Comparison of ENCODE assay signal across 8 cellular contexts in genomic region chr17:69358688-69359596, GRCh38. TPM values are rescaled to one million over a fixed set of nuclear protein-coding genes. Genes with fewer than 3 reads are reported as not detected.
DNase-seq lines count a peak whose midpoint lies in the region; ATAC-seq and TF ChIP-seq lines count a peak whose summit lies in the region.
"Had no signal": no experiment of that assay in that cellular context is flagged by ENCODE, and none has a peak within 500 bp of the region (broad histone marks: within the 10 kb centered on the region; RNA-seq: fewer than 3 reads in every experiment).

No MANE protein-coding gene starts in this region.

- DNase-seq in GM12865 (ENCODE audit: low read depth) (peak; percentile 67), H4 (ENCODE audit: low spot score) (peak; percentile 30), SK-N-DZ (ENCODE audit: low spot score) (peak; percentile 49), islet precursor cell (peak; percentile 80), vagina (ENCODE audit: extremely low spot score in 2 of 2) (no peak), aorta (no peak)
- DNase-seq: body of pancreas had no signal

- TF ChIP-seq CTCF in GM12865 (IDR thresholded peaks at IDR 0.05; ENCODE audit: insufficient read depth, low read depth, low read length, missing control alignments), result peak; percentile 42
- TF ChIP-seq CTCF in vagina (IDR thresholded peaks at IDR 0.05), result no peak

- H3K36me3 ChIP-seq in vagina (no peaks in the 10 kb centered on the region), aorta (ENCODE audit: control insufficient read depth in 1 of 2, insufficient read depth in 2 of 2, low read length in 1 of 2) (no peaks in the 10 kb centered on the region)

- H3K4me3 ChIP-seq in GM12865 (ENCODE audit: low read depth, low read length) (no peak overlapping the region), vagina (no peak overlapping the region), aorta (ENCODE audit: low read length in 2 of 2) (no peak overlapping the region)
- H3K4me3 ChIP-seq: body of pancreas had no signal

- intact Hi-C loops in vagina (cut with DNase I) (no loop called here), aorta (cut with DNase I) (no loop called here)

- WGBS in aorta, 2 donors, result 63 to 64% methylated on average over 3 of the region's 3 CpGs

- H3K27ac ChIP-seq in vagina, result no peak overlapping the region
- H3K27ac ChIP-seq in aorta (ENCODE audit: low read depth in 1 of 2, low read length in 2 of 2), result no peak overlapping the region
- H3K27ac ChIP-seq: body of pancreas had no signal

- no peaks in the 10 kb centered on the region for H3K9me3 ChIP-seq in vagina
- peaks cover 1% of the 10 kb centered on the region for H3K9me3 ChIP-seq in aorta (ENCODE audit: control insufficient read depth, low read length)
- H3K9me3 ChIP-seq: body of pancreas had no signal

- H3K4me1 ChIP-seq in vagina (no peaks in the 10 kb centered on the region), aorta (ENCODE audit: control insufficient read depth in 1 of 2, insufficient read depth in 2 of 2, low read length in 2 of 2) (no peaks in the 10 kb centered on the region)
- H3K4me1 ChIP-seq: body of pancreas had no signal

- no peaks in the 10 kb centered on the region for H3K27me3 ChIP-seq in vagina
- H3K27me3 ChIP-seq in aorta (ENCODE audit: control insufficient read depth in 1 of 2, insufficient read depth in 2 of 2, low read length in 1 of 2), result no peaks in the 10 kb centered on the region
- H3K27me3 ChIP-seq: body of pancreas had no signal

- ATAC-seq in GM21737 (IDR thresholded peaks at IDR 0.05; ENCODE audit: unreplicated experiment), result no peak
- no peak for ATAC-seq in aorta (ENCODE audit: low FRiP score)
- ATAC-seq: body of pancreas had no signal

- no peak for TF ChIP-seq POLR2A in vagina (IDR thresholded peaks at IDR 0.05)

RNA-seq across cellular contexts. Expression of gene ABCA5, which starts 32.0 kb away (rescaled TPM):
- total RNA-seq in H4 (2014; rRNA removed; shearing (Covaris generic)), result 2.6 and 2.7 TPM in 2 replicates
- polyA plus RNA-seq in SK-N-DZ (2014; cell fraction: cytosol; rRNA removed), result 15.5 and 21.1 TPM in 2 replicates
- polyA plus RNA-seq in SK-N-DZ (2014; cell fraction: nucleus; rRNA removed), result 40.8 and 49.3 TPM in 2 replicates
- 50.6 TPM for total RNA-seq in vagina
- 10 to 100 TPM; 20.1 to 29.6 TPM for total RNA-seq in aorta
- polyA plus RNA-seq in aorta, result 1 to 10 TPM; 2.0 to 8.0 TPM

RNA-seq across cellular contexts. Expression of gene MAP2K6, which starts 55.6 kb away (rescaled TPM):
- 14.7 and 19.6 TPM in 2 replicates for total RNA-seq in H4 (2014; rRNA removed; shearing (Covaris generic))
- 13.8 and 15.6 TPM in 2 replicates for polyA plus RNA-seq in SK-N-DZ (2014; cell fraction: cytosol; rRNA removed)
- polyA plus RNA-seq in SK-N-DZ (2014; cell fraction: nucleus; rRNA removed), result 7.1 and 8.0 TPM in 2 replicates
- 10.3 TPM for total RNA-seq in vagina
- total RNA-seq in aorta, result 1 to 10 TPM; 3.4 to 6.4 TPM
- 1 to 10 TPM in 1 of 2 donors, under 1 TPM in 1; 0.75 to 4.3 TPM for polyA plus RNA-seq in aorta

Comparison
In these comparisons a context has a peak if more than half of its experiments do, and no peak if none do; other contexts are left out.
1. DNase-seq: peak in GM12865 (single experiment), H4 (single experiment), SK-N-DZ (single experiment) and islet precursor cell (single experiment); none in vagina (0 of 2) and aorta (0 of 2).